Comparison of ENCODE assay signal across 16 cellular contexts in genomic region chr2:105421053-105421452, GRCh38. TPM values are rescaled to one million over a fixed set of nuclear protein-coding genes. Genes with fewer than 3 reads are reported as not detected.
DNase-seq lines count a peak whose midpoint lies in the region; ATAC-seq and TF ChIP-seq lines count a peak whose summit lies in the region.
"Had no signal": no experiment of that assay in that cellular context is flagged by ENCODE, and none has a peak within 500 bp of the region (broad histone marks: within the 10 kb centered on the region; RNA-seq: fewer than 3 reads in every experiment).

No MANE protein-coding gene starts in this region.

- TF ChIP-seq CTCF in Panc1 (IDR thresholded peaks at IDR 0.05) (no peak), heart left ventricle (IDR thresholded peaks at IDR 0.05) (no peak), right lobe of liver (IDR thresholded peaks at IDR 0.05) (no peak)

- WGBS in heart left ventricle, 4 donors: 36 to 64% (median 49%) methylated on average over 1 to 2 of the region's 2 CpGs
- 86% methylated on average over 2 of the region's 2 CpGs for WGBS in right cardiac atrium
- WGBS in right lobe of liver (ENCODE audit: insufficient coverage, low coverage, low lambda C conversion rate, missing lambda C conversion rate): 33% methylated on average over 1 of the region's 2 CpGs

- POLR2A ChIA-PET in Panc1 (lab: Charles Lee): no interaction called here

- BruUV-seq in Panc1 (replicated peaks; lab: Mats Ljungman, UMichigan): no TSS peak

- H3K9me3 ChIP-seq in Panc1 (ENCODE audit: control insufficient read depth, insufficient read depth, low read depth, low read length) (peaks cover 19% of the 10 kb centered on the region; the same call in 1 of the 2 replicates), heart left ventricle (peaks cover 0 to 12% (median 0%) of the 10 kb centered on the region in 12 donors), right cardiac atrium (ENCODE audit: control insufficient read depth, low read length) (no peaks in the 10 kb centered on the region), right lobe of liver (no peaks in the 10 kb centered on the region)

- H3K27me3 ChIP-seq in Panc1 (ENCODE audit: control insufficient read depth, insufficient read depth, low read length) (no peaks in the 10 kb centered on the region), heart left ventricle (no peaks in the 10 kb centered on the region), right cardiac atrium (ENCODE audit: control insufficient read depth, insufficient read depth) (no peaks in the 10 kb centered on the region), right lobe of liver (no peaks in the 10 kb centered on the region)
- H3K27me3 ChIP-seq: BLaER1 treated with 17β-estradiol and CSF1 and Interleukin-3, amounts not matched to agents 10 nM and 100 nM had no signal

- no peak for DNase-seq in Panc1 (ENCODE audit: low read depth, low spot score)
- DNase-seq in heart left ventricle: no peak
- DNase-seq in right cardiac atrium: no peak
- DNase-seq in right lobe of liver: peak in 2 of 3 donors; percentile 68 to 87
- no peak for DNase-seq in activated CD8-positive, alpha-beta memory T cell treated with anti-CD3 and anti-CD28 coated beads for 24 hours
- DNase-seq in NOMO-1 treated with dmso at 0.1 percent for 144 hours (lab: John Stamatoyannopoulos, UW; ENCODE audit: unreplicated experiment): no peak
- DNase-seq: 8988T; AML-193; CD4-positive, CD25-positive, alpha-beta regulatory T cell; DMS53; GF-D8; HCEC 1CT; HFFc6 had no signal

- ATAC-seq in Panc1 (no peak), heart left ventricle (peak in 3 of 4 donors; percentile 10 to 29 (median 22)), right cardiac atrium (peak; percentile 30 to 43), right lobe of liver (peak; percentile 97 to 100 (median 98)), HG02973 (IDR thresholded peaks at IDR 0.05; ENCODE audit: unreplicated experiment) (no peak)

- no peak overlapping the region for H3K4me3 ChIP-seq in Panc1 (ENCODE audit: low read depth in 2 of 2, low read length in 2 of 2)
- peak overlapping the region in 1 of 12 donors; percentile 1 for H3K4me3 ChIP-seq in heart left ventricle
- H3K4me3 ChIP-seq in right cardiac atrium (ENCODE audit: low read length): no peak overlapping the region
- no peak overlapping the region for H3K4me3 ChIP-seq in right lobe of liver
- H3K4me3 ChIP-seq: BLaER1 treated with 17β-estradiol and CSF1 and Interleukin-3, amounts not matched to agents 10 nM and 100 nM had no signal

- CTCF ChIA-PET in Panc1 (lab: Charles Lee): no interaction called here

- H3K4me1 ChIP-seq in Panc1 (ENCODE audit: control insufficient read depth, insufficient read depth, low read length) (no peaks in the 10 kb centered on the region; the same call in 1 of the 2 replicates), heart left ventricle (peaks cover 0 to 53% (median 6%) of the 10 kb centered on the region in 12 donors), right cardiac atrium (ENCODE audit: control insufficient read depth, insufficient read depth, low read length) (peaks cover 4% of the 10 kb centered on the region), right lobe of liver (peaks cover 0 to 14% (median 6%) of the 10 kb centered on the region in 4 donors)

- TF ChIP-seq POLR2A in heart left ventricle (IDR thresholded peaks at IDR 0.05) (peak in 1 of 2 donors; percentile 30), right lobe of liver (IDR thresholded peaks at IDR 0.05) (no peak)

- intact Hi-C loops in Panc1 (cut with micrococcal nuclease; ENCODE audit: unreplicated experiment) (no loop called here), heart left ventricle (cut with DNase I) (no loop called here), right cardiac atrium (cut with DNase I) (no loop called here), right lobe of liver (cut with DNase I) (no loop called here)

- H3K36me3 ChIP-seq in Panc1 (ENCODE audit: control insufficient read depth, insufficient read depth, low read length) (no peaks in the 10 kb centered on the region), heart left ventricle (peaks cover 0 to 7% (median 0%) of the 10 kb centered on the region in 9 donors), right lobe of liver (no peaks in the 10 kb centered on the region)
- H3K36me3 ChIP-seq: BLaER1 treated with 17β-estradiol and CSF1 and Interleukin-3, amounts not matched to agents 10 nM and 100 nM had no signal

- H3K27ac ChIP-seq in Panc1 (ENCODE audit: low read length) (peak overlapping the region; percentile 54; the same call in 1 of the 2 replicates), heart left ventricle (peak overlapping the region in 7 of 12 donors; percentile 4 to 72 (median 46)), right cardiac atrium (ENCODE audit: low read length) (peak overlapping the region; percentile 26), right lobe of liver (peak overlapping the region; percentile 20 to 94 (median 87))
- H3K27ac ChIP-seq: BLaER1 treated with 17β-estradiol and CSF1 and Interleukin-3, amounts not matched to agents 10 nM and 100 nM; HL-60 had no signal

- in situ Hi-C loops in Panc1 (cut with HindIII; ENCODE audit: low pct_unique_long_range_greater_than_20kb, low sequenced_read_pairs): no loop called here

RNA-seq across cellular contexts. Expression of gene FHL2, which starts 22.2 kb away (rescaled TPM):
- total RNA-seq in Panc1 (2021; ENCODE audit: unreplicated experiment) (378 TPM), heart left ventricle (1,000 to 10,000 TPM in 7 of 9 donors, 100 to 1,000 TPM in 2; 649 to 4,692 (median 1,370) TPM), right cardiac atrium (100 to 1,000 TPM; 423 to 631 (median 511) TPM), right lobe of liver (10 to 100 TPM in 3 of 6 experiments, 1 to 10 TPM in 3; 4.2 to 36.6 (median 12.0) TPM)
- 411 TPM for polyA plus RNA-seq in Panc1 (2012; ENCODE audit: insufficient read length)
- polyA plus RNA-seq in heart left ventricle (100 to 1,000 TPM; 669 to 913 TPM), right cardiac atrium (410 TPM)

Comparison
In these comparisons a context has a peak if more than half of its experiments do, and no peak if none do; other contexts are left out.
1. ATAC-seq: peak in heart left ventricle (3 of 4), right cardiac atrium (2 of 2) and right lobe of liver (4 of 4); none in Panc1 (single experiment) and HG02973 (single experiment).
2. DNase-seq: peak in right lobe of liver (2 of 3); none in Panc1 (single experiment), heart left ventricle (0 of 5), right cardiac atrium (0 of 3), activated CD8-positive, alpha-beta memory T cell treated with anti-CD3 and anti-CD28 coated beads for 24 hours (single experiment) and NOMO-1 treated with dmso at 0.1 percent for 144 hours (single experiment).
3. H3K27ac ChIP-seq: peak in every context shown above with its lines; median percentile 87 in right lobe of liver; 54 in Panc1; 46 in heart left ventricle; 26 in right cardiac atrium.
4. RNA of gene FHL2, which starts 22.2 kb away (total RNA-seq): 649 to 4,692 TPM in heart left ventricle, 423 to 631 TPM in right cardiac atrium and 378 TPM in Panc1 (single experiment); 4.2 to 36.6 TPM in right lobe of liver; every median in the first group is over 10 times any median in the second.